In genomic region chr17:74379495-74380085, GRCh38 we compare ENCODE assay signal across 8 cellular contexts. TPM values are rescaled to one million over a fixed set of nuclear protein-coding genes. Genes with fewer than 3 reads are reported as not detected.
DNase-seq lines count a peak whose midpoint lies in the region; ATAC-seq lines count a peak whose summit lies in the region.

No MANE protein-coding gene starts in this region.

- DNase-seq in DMS153 treated with DMSO at 0.1 percent for 48 hours (lab: John Stamatoyannopoulos, UW; ENCODE audit: unreplicated experiment), result peak; percentile 62
- DNase-seq in NCI-H510A (lab: John Stamatoyannopoulos, UW), result peak; percentile 64
- peak; percentile 97 for DNase-seq in activated CD4-positive, alpha-beta T cell treated with anti-CD3 and anti-CD28 coated beads for 48 hours
- DNase-seq in left lobe of liver (ENCODE audit: low spot score), result peak; percentile 92
- peak; percentile 92 to 94 for DNase-seq in stimulated activated CD4-positive, alpha-beta T cell treated with anti-CD3 and anti-CD28 coated beads, Interleukin-1b, Interleukin-23, amount 100 ng/mL, for 4 hours (ENCODE audit: low read depth in 2 of 2)

- peak; percentile 47 for ATAC-seq in HG02981 (IDR thresholded peaks at IDR 0.05; ENCODE audit: unreplicated experiment)
- peak; percentile 97 for ATAC-seq in left lobe of liver
- no peak for ATAC-seq in HG03097 (IDR thresholded peaks at IDR 0.05; ENCODE audit: low FRiP score, unreplicated experiment)

- peak overlapping the region; percentile 39 for H3K27ac ChIP-seq in cingulate gyrus (ENCODE audit: low read depth, low read length)

RNA-seq across cellular contexts. Expression of gene GPR142, which starts 12.3 kb away (rescaled TPM):
- not detected for total RNA-seq in left lobe of liver

RNA-seq across cellular contexts. Expression of gene BTBD17, which starts 17.9 kb away (rescaled TPM):
- total RNA-seq in left lobe of liver, result not detected

RNA-seq across cellular contexts. Expression of gene GPRC5C, which starts 52.3 kb away (rescaled TPM):
- 243 TPM for total RNA-seq in left lobe of liver

RNA-seq across cellular contexts. Expression of gene KIF19, which starts 53.6 kb away (rescaled TPM):
- total RNA-seq in left lobe of liver, result 0.58 TPM
